11 cellular contexts compared by ENCODE assay signal in genomic region chr2:96942907-96943632, GRCh38. TPM values are rescaled to one million over a fixed set of nuclear protein-coding genes. Genes with fewer than 3 reads are reported as not detected.
"Had no signal": no experiment of that assay in that cellular context is flagged by ENCODE, and none has a peak within 500 bp of the region (broad histone marks: within the 10 kb centered on the region; RNA-seq: fewer than 3 reads in every experiment).

No MANE protein-coding gene starts in this region.

- H3K9me3 Mint-ChIP-seq: GM23338 had no signal

- H3K4me3 Mint-ChIP-seq: GM23338, H9, HFFc6 had no signal

- H3K27ac ChIP-seq: HL-60, KMS-11 had no signal

- H3K4me2 ChIP-seq: GM23338, KMS-11 had no signal

- H3K27ac Mint-ChIP-seq: GM23338, H9, HFFc6 had no signal

- H3K4me3 ChIP-seq: GM23338 had no signal

- FAIRE-seq: H1, H54 had no signal

- ATAC-seq: GM23338 had no signal

- H3K9ac ChIP-seq: KMS-11 had no signal

- H2AFZ ChIP-seq: GM23338 had no signal

- DNase-seq: H9, HCEC 1CT, HFFc6, IMR-90, KBM-7 had no signal

RNA-seq across cellular contexts. Expression of gene FAM178B, which starts 43.3 kb away (rescaled TPM):
- total RNA-seq: GM23338, HFFc6, HT1080, IMR-90 had no signal
- polyA plus RNA-seq: IMR-90 had no signal
